ENCODE assay signal across 1 cellular context in the genomic region with DNA sequence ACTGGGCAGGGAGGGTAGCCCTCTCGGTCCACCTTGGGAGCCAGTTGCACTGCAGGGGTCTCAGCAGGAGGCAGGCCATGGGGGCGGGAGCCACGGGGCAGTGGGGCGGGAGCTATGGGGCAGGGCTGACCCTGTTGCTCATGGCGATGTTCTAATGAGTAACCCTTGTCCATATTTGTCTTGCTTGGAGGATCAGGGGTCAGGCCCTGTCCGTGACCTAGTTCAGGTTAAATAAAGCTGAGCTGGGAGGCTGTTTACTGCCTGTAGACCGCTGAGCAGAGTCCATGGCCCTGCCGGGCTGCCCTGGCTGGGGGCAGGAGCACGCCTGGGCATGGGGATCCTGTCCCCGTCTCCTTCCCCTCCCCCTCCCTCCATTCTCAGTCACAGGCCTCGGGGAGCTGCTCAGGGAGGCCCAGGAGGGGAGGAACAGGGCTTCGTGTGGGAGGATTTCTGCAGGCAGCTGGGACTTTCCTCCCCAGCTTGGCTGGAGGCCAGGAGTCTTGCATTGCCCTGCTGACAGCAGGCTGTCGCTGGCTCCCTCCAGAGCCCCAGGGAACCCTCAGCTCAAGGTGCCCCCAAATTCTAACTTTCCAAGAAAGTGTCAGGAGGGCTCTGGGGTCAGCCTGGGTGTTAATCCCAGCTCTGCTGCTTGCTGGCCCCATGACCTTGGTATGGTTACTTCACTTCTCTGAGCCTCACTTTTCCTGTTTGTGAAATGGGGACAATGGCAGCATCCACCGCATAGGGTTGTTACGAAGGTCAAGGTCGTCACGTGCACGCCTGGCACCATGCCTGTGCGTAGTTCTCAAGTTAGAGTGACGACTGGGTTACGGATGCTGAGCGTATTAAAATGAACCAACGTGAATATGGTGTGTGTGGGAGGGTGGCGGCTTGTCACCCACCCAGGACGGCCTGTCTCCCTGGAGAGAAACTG.
TF ChIP-seq lines count a peak whose summit lies in the region.

No MANE protein-coding gene starts in this region.

TF ChIP-seq in HepG2, 621 proteins besides CTCF, POLR2A, EP300 and RAD21 (continued from another document and continues in another):
- TF ChIP-seq, protein P1, sequence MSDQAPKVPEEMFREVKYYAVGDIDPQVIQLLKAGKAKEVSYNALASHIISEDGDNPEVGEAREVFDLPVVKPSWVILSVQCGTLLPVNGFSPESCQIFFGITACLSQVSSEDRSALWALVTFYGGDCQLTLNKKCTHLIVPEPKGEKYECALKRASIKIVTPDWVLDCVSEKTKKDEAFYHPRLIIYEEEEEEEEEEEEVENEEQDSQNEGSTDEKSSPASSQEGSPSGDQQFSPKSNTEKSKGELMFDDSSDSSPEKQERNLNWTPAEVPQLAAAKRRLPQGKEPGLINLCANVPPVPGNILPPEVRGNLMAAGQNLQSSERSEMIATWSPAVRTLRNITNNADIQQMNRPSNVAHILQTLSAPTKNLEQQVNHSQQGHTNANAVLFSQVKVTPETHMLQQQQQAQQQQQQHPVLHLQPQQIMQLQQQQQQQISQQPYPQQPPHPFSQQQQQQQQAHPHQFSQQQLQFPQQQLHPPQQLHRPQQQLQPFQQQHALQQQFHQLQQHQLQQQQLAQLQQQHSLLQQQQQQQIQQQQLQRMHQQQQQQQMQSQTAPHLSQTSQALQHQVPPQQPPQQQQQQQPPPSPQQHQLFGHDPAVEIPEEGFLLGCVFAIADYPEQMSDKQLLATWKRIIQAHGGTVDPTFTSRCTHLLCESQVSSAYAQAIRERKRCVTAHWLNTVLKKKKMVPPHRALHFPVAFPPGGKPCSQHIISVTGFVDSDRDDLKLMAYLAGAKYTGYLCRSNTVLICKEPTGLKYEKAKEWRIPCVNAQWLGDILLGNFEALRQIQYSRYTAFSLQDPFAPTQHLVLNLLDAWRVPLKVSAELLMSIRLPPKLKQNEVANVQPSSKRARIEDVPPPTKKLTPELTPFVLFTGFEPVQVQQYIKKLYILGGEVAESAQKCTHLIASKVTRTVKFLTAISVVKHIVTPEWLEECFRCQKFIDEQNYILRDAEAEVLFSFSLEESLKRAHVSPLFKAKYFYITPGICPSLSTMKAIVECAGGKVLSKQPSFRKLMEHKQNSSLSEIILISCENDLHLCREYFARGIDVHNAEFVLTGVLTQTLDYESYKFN (CRISPR knock-in tag; conservative IDR thresholded peaks at IDR 0.05) = peak; percentile 100
- TF ChIP-seq, protein P2, sequence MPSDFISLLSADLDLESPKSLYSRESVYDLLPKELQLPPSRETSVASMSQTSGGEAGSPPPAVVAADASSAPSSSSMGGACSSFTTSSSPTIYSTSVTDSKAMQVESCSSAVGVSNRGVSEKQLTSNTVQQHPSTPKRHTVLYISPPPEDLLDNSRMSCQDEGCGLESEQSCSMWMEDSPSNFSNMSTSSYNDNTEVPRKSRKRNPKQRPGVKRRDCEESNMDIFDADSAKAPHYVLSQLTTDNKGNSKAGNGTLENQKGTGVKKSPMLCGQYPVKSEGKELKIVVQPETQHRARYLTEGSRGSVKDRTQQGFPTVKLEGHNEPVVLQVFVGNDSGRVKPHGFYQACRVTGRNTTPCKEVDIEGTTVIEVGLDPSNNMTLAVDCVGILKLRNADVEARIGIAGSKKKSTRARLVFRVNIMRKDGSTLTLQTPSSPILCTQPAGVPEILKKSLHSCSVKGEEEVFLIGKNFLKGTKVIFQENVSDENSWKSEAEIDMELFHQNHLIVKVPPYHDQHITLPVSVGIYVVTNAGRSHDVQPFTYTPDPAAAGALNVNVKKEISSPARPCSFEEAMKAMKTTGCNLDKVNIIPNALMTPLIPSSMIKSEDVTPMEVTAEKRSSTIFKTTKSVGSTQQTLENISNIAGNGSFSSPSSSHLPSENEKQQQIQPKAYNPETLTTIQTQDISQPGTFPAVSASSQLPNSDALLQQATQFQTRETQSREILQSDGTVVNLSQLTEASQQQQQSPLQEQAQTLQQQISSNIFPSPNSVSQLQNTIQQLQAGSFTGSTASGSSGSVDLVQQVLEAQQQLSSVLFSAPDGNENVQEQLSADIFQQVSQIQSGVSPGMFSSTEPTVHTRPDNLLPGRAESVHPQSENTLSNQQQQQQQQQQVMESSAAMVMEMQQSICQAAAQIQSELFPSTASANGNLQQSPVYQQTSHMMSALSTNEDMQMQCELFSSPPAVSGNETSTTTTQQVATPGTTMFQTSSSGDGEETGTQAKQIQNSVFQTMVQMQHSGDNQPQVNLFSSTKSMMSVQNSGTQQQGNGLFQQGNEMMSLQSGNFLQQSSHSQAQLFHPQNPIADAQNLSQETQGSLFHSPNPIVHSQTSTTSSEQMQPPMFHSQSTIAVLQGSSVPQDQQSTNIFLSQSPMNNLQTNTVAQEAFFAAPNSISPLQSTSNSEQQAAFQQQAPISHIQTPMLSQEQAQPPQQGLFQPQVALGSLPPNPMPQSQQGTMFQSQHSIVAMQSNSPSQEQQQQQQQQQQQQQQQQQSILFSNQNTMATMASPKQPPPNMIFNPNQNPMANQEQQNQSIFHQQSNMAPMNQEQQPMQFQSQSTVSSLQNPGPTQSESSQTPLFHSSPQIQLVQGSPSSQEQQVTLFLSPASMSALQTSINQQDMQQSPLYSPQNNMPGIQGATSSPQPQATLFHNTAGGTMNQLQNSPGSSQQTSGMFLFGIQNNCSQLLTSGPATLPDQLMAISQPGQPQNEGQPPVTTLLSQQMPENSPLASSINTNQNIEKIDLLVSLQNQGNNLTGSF (CRISPR knock-in tag; IDR thresholded peaks at IDR 0.05) = peak; percentile 49; the same call in 1 of the 2 replicates
- TF ChIP-seq, protein P3, sequence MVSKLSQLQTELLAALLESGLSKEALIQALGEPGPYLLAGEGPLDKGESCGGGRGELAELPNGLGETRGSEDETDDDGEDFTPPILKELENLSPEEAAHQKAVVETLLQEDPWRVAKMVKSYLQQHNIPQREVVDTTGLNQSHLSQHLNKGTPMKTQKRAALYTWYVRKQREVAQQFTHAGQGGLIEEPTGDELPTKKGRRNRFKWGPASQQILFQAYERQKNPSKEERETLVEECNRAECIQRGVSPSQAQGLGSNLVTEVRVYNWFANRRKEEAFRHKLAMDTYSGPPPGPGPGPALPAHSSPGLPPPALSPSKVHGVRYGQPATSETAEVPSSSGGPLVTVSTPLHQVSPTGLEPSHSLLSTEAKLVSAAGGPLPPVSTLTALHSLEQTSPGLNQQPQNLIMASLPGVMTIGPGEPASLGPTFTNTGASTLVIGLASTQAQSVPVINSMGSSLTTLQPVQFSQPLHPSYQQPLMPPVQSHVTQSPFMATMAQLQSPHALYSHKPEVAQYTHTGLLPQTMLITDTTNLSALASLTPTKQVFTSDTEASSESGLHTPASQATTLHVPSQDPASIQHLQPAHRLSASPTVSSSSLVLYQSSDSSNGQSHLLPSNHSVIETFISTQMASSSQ (IDR thresholded peaks at IDR 0.05; ENCODE audit: low read depth) = peak; percentile 97
- TF ChIP-seq, protein P3 (CRISPR knock-in tag; IDR thresholded peaks at IDR 0.05; ENCODE audit: borderline replicate concordance) = peak; percentile 99
- TF ChIP-seq, protein P4, sequence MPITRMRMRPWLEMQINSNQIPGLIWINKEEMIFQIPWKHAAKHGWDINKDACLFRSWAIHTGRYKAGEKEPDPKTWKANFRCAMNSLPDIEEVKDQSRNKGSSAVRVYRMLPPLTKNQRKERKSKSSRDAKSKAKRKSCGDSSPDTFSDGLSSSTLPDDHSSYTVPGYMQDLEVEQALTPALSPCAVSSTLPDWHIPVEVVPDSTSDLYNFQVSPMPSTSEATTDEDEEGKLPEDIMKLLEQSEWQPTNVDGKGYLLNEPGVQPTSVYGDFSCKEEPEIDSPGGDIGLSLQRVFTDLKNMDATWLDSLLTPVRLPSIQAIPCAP (CRISPR knock-in tag; IDR thresholded peaks at IDR 0.05; ENCODE audit: low read depth) = 0 out of 2 replicates have a peak, but pooled peaks have one; percentile 2
- TF ChIP-seq ZNF451 (CRISPR knock-in tag; IDR thresholded peaks at IDR 0.05) (no peak), DPF2 (CRISPR knock-in tag; IDR thresholded peaks at IDR 0.05; ENCODE audit: borderline replicate concordance, low read depth) (peak; percentile 72), ZNF121 (CRISPR knock-in tag; IDR thresholded peaks at IDR 0.05) (peak; percentile 77; the same call in 1 of the 2 replicates), ZNF749 (CRISPR knock-in tag; IDR thresholded peaks at IDR 0.05; ENCODE audit: borderline replicate concordance) (0 out of 2 replicates have a peak, but pooled peaks have one; percentile 77), ZSCAN30 (CRISPR knock-in tag; IDR thresholded peaks at IDR 0.05) (peak; percentile 93; the same call in 1 of the 2 replicates), ZNF207 (IDR thresholded peaks at IDR 0.05; ENCODE audit: borderline replicate concordance) (no peak), KDM5A (IDR thresholded peaks at IDR 0.05; ENCODE audit: borderline replicate concordance, low read length) (no peak), MBD4 (IDR thresholded peaks at IDR 0.05; ENCODE audit: borderline replicate concordance, low read length) (no peak), SRF (IDR thresholded peaks at IDR 0.05; ENCODE audit: low read depth, low read length) (peak; percentile 89), NR2F2 (IDR thresholded peaks at IDR 0.05; ENCODE audit: borderline replicate concordance, low read depth) (peak; percentile 99), ZNF564 (CRISPR knock-in tag; IDR thresholded peaks at IDR 0.05) (peak; percentile 63; the same call in 1 of the 2 replicates), ZNF317 (CRISPR knock-in tag; IDR thresholded peaks at IDR 0.05) (no peak), PRMT3 (CRISPR knock-in tag; IDR thresholded peaks at IDR 0.05; ENCODE audit: borderline replicate concordance, low read depth) (no peak), TCF7 (IDR thresholded peaks at IDR 0.05; ENCODE audit: low read depth) (peak; percentile 55; the same call in 1 of the 2 replicates), ETV6 (CRISPR knock-in tag; conservative IDR thresholded peaks at IDR 0.05) (peak; percentile 78), HNF4G (IDR thresholded peaks at IDR 0.05; ENCODE audit: borderline replicate concordance, low read depth, low read length) (peak; percentile 99), HNF4G (CRISPR knock-in tag; IDR thresholded peaks at IDR 0.05; ENCODE audit: borderline replicate concordance, low read depth) (peak; percentile 94; the same call in 1 of the 2 replicates), ZNF737 (CRISPR knock-in tag; IDR thresholded peaks at IDR 0.05; ENCODE audit: borderline replicate concordance) (no peak), ETV5 (CRISPR knock-in tag; IDR thresholded peaks at IDR 0.05; ENCODE audit: borderline replicate concordance) (peak; percentile 78; the same call in 1 of the 2 replicates), ZFP90 (CRISPR knock-in tag; IDR thresholded peaks at IDR 0.05; ENCODE audit: borderline replicate concordance) (peak; percentile 85; the same call in 1 of the 2 replicates), MIER2 (CRISPR knock-in tag; IDR thresholded peaks at IDR 0.05) (no peak)
- TF ChIP-seq, protein P5, sequence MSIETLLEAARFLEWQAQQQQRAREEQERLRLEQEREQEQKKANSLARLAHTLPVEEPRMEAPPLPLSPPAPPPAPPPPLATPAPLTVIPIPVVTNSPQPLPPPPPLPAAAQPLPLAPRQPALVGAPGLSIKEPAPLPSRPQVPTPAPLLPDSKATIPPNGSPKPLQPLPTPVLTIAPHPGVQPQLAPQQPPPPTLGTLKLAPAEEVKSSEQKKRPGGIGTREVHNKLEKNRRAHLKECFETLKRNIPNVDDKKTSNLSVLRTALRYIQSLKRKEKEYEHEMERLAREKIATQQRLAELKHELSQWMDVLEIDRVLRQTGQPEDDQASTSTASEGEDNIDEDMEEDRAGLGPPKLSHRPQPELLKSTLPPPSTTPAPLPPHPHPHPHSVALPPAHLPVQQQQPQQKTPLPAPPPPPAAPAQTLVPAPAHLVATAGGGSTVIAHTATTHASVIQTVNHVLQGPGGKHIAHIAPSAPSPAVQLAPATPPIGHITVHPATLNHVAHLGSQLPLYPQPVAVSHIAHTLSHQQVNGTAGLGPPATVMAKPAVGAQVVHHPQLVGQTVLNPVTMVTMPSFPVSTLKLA (IDR thresholded peaks at IDR 0.05) = peak; percentile 68
- TF ChIP-seq, protein P6, sequence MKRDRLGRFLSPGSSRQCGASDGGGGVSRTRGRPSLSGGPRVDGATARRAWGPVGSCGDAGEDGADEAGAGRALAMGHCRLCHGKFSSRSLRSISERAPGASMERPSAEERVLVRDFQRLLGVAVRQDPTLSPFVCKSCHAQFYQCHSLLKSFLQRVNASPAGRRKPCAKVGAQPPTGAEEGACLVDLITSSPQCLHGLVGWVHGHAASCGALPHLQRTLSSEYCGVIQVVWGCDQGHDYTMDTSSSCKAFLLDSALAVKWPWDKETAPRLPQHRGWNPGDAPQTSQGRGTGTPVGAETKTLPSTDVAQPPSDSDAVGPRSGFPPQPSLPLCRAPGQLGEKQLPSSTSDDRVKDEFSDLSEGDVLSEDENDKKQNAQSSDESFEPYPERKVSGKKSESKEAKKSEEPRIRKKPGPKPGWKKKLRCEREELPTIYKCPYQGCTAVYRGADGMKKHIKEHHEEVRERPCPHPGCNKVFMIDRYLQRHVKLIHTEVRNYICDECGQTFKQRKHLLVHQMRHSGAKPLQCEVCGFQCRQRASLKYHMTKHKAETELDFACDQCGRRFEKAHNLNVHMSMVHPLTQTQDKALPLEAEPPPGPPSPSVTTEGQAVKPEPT (CRISPR knock-in tag; IDR thresholded peaks at IDR 0.05; ENCODE audit: low read depth) = 0 out of 2 replicates have a peak, but pooled peaks have one; percentile 16
- TF ChIP-seq, protein P7, sequence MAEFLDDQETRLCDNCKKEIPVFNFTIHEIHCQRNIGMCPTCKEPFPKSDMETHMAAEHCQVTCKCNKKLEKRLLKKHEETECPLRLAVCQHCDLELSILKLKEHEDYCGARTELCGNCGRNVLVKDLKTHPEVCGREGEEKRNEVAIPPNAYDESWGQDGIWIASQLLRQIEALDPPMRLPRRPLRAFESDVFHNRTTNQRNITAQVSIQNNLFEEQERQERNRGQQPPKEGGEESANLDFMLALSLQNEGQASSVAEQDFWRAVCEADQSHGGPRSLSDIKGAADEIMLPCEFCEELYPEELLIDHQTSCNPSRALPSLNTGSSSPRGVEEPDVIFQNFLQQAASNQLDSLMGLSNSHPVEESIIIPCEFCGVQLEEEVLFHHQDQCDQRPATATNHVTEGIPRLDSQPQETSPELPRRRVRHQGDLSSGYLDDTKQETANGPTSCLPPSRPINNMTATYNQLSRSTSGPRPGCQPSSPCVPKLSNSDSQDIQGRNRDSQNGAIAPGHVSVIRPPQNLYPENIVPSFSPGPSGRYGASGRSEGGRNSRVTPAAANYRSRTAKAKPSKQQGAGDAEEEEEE (CRISPR knock-in tag; IDR thresholded peaks at IDR 0.05; ENCODE audit: borderline replicate concordance) = peak; percentile 49; the same call in 1 of the 2 replicates
- TF ChIP-seq, protein P8, sequence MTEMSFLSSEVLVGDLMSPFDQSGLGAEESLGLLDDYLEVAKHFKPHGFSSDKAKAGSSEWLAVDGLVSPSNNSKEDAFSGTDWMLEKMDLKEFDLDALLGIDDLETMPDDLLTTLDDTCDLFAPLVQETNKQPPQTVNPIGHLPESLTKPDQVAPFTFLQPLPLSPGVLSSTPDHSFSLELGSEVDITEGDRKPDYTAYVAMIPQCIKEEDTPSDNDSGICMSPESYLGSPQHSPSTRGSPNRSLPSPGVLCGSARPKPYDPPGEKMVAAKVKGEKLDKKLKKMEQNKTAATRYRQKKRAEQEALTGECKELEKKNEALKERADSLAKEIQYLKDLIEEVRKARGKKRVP (CRISPR knock-in tag; IDR thresholded peaks at IDR 0.05) = peak in 1 of 2 experiments; percentile 57; a peak in 2 of 4 replicates
